Comparison of ENCODE assay signal across 8 cellular contexts in genomic region chr12:12608557-12608957, GRCh38. TPM values are rescaled to one million over a fixed set of nuclear protein-coding genes. Genes with fewer than 3 reads are reported as not detected.
DNase-seq lines count a peak whose midpoint lies in the region; ATAC-seq and TF ChIP-seq lines count a peak whose summit lies in the region.

No MANE protein-coding gene starts in this region.

- peaks cover 4 to 6% of the 10 kb centered on the region in 2 experiments; a peak in 2 of 4 replicates for H3K4me1 ChIP-seq in SK-N-SH (ENCODE audit: control insufficient read depth in 1 of 2, insufficient read depth in 2 of 2, low read depth in 1 of 2, low read length in 1 of 2)

- no peak overlapping the region for H3K9ac ChIP-seq in SK-N-SH

- H3K27ac Mint-ChIP-seq in WTC11 = 0 out of 2 replicates have a peak overlapping the region, but pooled peaks have one; percentile 1
- H3K27ac Mint-ChIP-seq in mesothelial cell of epicardium = peak overlapping the region; percentile 3

- TF ChIP-seq RAD21 in SK-N-SH (IDR thresholded peaks at IDR 0.05; ENCODE audit: low read length) = peak; percentile 51

- POLR2A ChIA-PET in SK-N-SH (lab: Yijun Ruan, JAX) = no interaction called here
- POLR2A ChIA-PET in WTC11 (lab: Charles Lee) = interaction anchor here (0.7 kb wide), 1 partner anchor 330 kb away, joined by 3 read pairs; no protein-coding TSS in a partner anchor

- H3K36me3 Mint-ChIP-seq in WTC11 = 0 out of 2 replicates have a peak, but pooled peaks cover under 1% of the 10 kb centered on the region
- no peaks in the 10 kb centered on the region for H3K36me3 Mint-ChIP-seq in mesothelial cell of epicardium

- H2AFZ ChIP-seq in SK-N-SH (ENCODE audit: low read depth) = no peak overlapping the region

- H3K27me3 Mint-ChIP-seq in WTC11 (ENCODE audit: low read depth) (no peaks in the 10 kb centered on the region), mesothelial cell of epicardium (ENCODE audit: low read depth) (no peaks in the 10 kb centered on the region)

- H3K9me3 Mint-ChIP-seq in WTC11 = no peaks in the 10 kb centered on the region
- no peaks in the 10 kb centered on the region for H3K9me3 Mint-ChIP-seq in mesothelial cell of epicardium

- no peak overlapping the region for H3K27ac ChIP-seq in SK-N-SH (ENCODE audit: low read depth in 2 of 2, low read length in 1 of 2)

- no peaks in the 10 kb centered on the region for H4K20me1 ChIP-seq in SK-N-SH (ENCODE audit: insufficient read depth)

- no peak overlapping the region for H3K4me3 Mint-ChIP-seq in WTC11
- H3K4me3 Mint-ChIP-seq in mesothelial cell of epicardium = no peak overlapping the region

- TF ChIP-seq CTCF in SK-N-SH (IDR thresholded peaks at IDR 0.05) = no peak; the same call in 1 of the 2 replicates
- TF ChIP-seq CTCF in WTC11 (IDR thresholded peaks at IDR 0.05) = no peak
- no peak for TF ChIP-seq CTCF in mesothelial cell of epicardium (IDR thresholded peaks at IDR 0.05; ENCODE audit: unreplicated experiment)

- DNase-seq in SK-N-SH = no peak
- no peak for DNase-seq in WTC11 (ENCODE audit: low spot score)
- no peak for DNase-seq in mesothelial cell of epicardium (ENCODE audit: low spot score in 2 of 2, unreplicated experiment in 2 of 2)
- no peak for DNase-seq in NK-92 treated with Interleukin-12 subunit alpha and Interleukin-12 subunit beta, amount 100 ng/mL, for 24 hours (lab: John Stamatoyannopoulos, UW)
- no peak for DNase-seq in DMS79 treated with DMSO at 0.1 percent for 48 hours (lab: John Stamatoyannopoulos, UW)

- H3F3A ChIP-seq in SK-N-SH (replicated peaks; ENCODE audit: insufficient read depth) = peaks cover 13% of the 10 kb centered on the region

- 100% methylated on average over 1 of the region's 1 CpG for WGBS in SK-N-SH (ENCODE audit: low lambda C conversion rate)

- no peak overlapping the region for H3K4me2 ChIP-seq in SK-N-SH

- H3K4me1 Mint-ChIP-seq in WTC11 = peaks cover 33% of the 10 kb centered on the region
- H3K4me1 Mint-ChIP-seq in mesothelial cell of epicardium = peaks cover 32% of the 10 kb centered on the region

- ATAC-seq in SK-N-SH treated with all-trans-retinoic acid at 6 μM for 48 hours = no peak
- ATAC-seq in HG02885 (IDR thresholded peaks at IDR 0.05; ENCODE audit: poor library complexity, unreplicated experiment) = peak; percentile 20
- no peak for ATAC-seq in WTC11
- no peak for ATAC-seq in GM21723 (IDR thresholded peaks at IDR 0.05; ENCODE audit: unreplicated experiment)

- CTCF ChIA-PET in SK-N-SH (lab: Yijun Ruan, JAX) = no interaction called here
- CTCF ChIA-PET in WTC11 (lab: Charles Lee) = interaction anchor here (0.6 kb wide), 2 partner anchors 23 to 44 kb away, joined by 3 read pairs; no protein-coding TSS in a partner anchor

- no peaks in the 10 kb centered on the region for H3K9me2 ChIP-seq in SK-N-SH

- no peaks in the 10 kb centered on the region for H3K9me3 ChIP-seq in SK-N-SH

- H3K79me2 ChIP-seq in SK-N-SH (ENCODE audit: insufficient read depth) = peaks cover 13% of the 10 kb centered on the region; the same call in 1 of the 2 replicates

- H3K27me3 ChIP-seq in SK-N-SH (ENCODE audit: insufficient read depth) = no peaks in the 10 kb centered on the region

- H3K4me3 ChIP-seq in SK-N-SH (ENCODE audit: low read depth in 2 of 2, low read length in 1 of 2) = no peak overlapping the region

- no peaks in the 10 kb centered on the region for H3K36me3 ChIP-seq in SK-N-SH (replicated peaks in 1 of 2; ENCODE audit: control insufficient read depth in 1 of 2, insufficient read depth in 2 of 2, low read length in 1 of 2)

- no peak for TF ChIP-seq EP300 in SK-N-SH (IDR thresholded peaks at IDR 0.05; ENCODE audit: borderline replicate concordance in 1 of 2, low read depth in 1 of 2, low read length in 1 of 2)

TF ChIP-seq in SK-N-SH, 30 proteins besides CTCF, POLR2A, EP300 and RAD21 (continues in another document):
- TF ChIP-seq, protein P1, sequence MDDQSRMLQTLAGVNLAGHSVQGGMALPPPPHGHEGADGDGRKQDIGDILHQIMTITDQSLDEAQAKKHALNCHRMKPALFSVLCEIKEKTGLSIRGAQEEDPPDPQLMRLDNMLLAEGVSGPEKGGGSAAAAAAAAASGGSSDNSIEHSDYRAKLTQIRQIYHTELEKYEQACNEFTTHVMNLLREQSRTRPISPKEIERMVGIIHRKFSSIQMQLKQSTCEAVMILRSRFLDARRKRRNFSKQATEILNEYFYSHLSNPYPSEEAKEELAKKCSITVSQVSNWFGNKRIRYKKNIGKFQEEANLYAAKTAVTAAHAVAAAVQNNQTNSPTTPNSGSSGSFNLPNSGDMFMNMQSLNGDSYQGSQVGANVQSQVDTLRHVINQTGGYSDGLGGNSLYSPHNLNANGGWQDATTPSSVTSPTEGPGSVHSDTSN (IDR thresholded peaks at IDR 0.05) = no peak
- no peak for TF ChIP-seq POLR2AphosphoS5 (IDR thresholded peaks at IDR 0.05; ENCODE audit: low read depth, low read length)
- no peak for TF ChIP-seq EZH2phosphoT487 (IDR thresholded peaks at IDR 0.05; ENCODE audit: borderline replicate concordance, low read depth)
- TF ChIP-seq TCF12 (IDR thresholded peaks at IDR 0.05) = no peak
- TF ChIP-seq SMC3 (IDR thresholded peaks at IDR 0.05; ENCODE audit: low read depth, low read length) = no peak; the same call in 1 of the 2 replicates
- no peak for TF ChIP-seq MAX (IDR thresholded peaks at IDR 0.05; ENCODE audit: low read depth)
- no peak for TF ChIP-seq RFX5 (IDR thresholded peaks at IDR 0.05; ENCODE audit: low read length)
- TF ChIP-seq FOXJ3 (CRISPR knock-in tag; IDR thresholded peaks at IDR 0.05) = no peak
- TF ChIP-seq FOXM1 (IDR thresholded peaks at IDR 0.05; ENCODE audit: low read depth) = no peak

TF ChIP-seq in SK-N-SH treated with all-trans-retinoic acid at 6 μM for 48 hours, 23 proteins besides CTCF, POLR2A, EP300 and RAD21 (continues in another document):
- no peak for TF ChIP-seq ESRRG (CRISPR knock-in tag; IDR thresholded peaks at IDR 0.05)
- TF ChIP-seq TCF4 (CRISPR knock-in tag; IDR thresholded peaks at IDR 0.05; ENCODE audit: borderline replicate concordance) = no peak
- TF ChIP-seq PATZ1 (CRISPR knock-in tag; IDR thresholded peaks at IDR 0.05; ENCODE audit: borderline replicate concordance) = no peak
- TF ChIP-seq BACH2 (CRISPR knock-in tag; IDR thresholded peaks at IDR 0.05; ENCODE audit: borderline replicate concordance) = no peak
- no peak for TF ChIP-seq PPARA (CRISPR knock-in tag; IDR thresholded peaks at IDR 0.05; ENCODE audit: borderline replicate concordance)

TF ChIP-seq in WTC11, 78 proteins besides CTCF, POLR2A, EP300 and RAD21:
- TF ChIP-seq JAZF1 (CRISPR knock-in tag; IDR thresholded peaks at IDR 0.05) (no peak), USF1 (CRISPR knock-in tag; IDR thresholded peaks at IDR 0.05) (no peak), NR2C2 (CRISPR knock-in tag; IDR thresholded peaks at IDR 0.05) (no peak), ZNF121 (CRISPR knock-in tag; IDR thresholded peaks at IDR 0.05) (no peak), JUN (CRISPR knock-in tag; IDR thresholded peaks at IDR 0.05) (no peak), ZNF671 (CRISPR knock-in tag; IDR thresholded peaks at IDR 0.05) (no peak), ZNF317 (CRISPR knock-in tag; IDR thresholded peaks at IDR 0.05; ENCODE audit: borderline replicate concordance, low read depth) (no peak), ELF4 (CRISPR knock-in tag; IDR thresholded peaks at IDR 0.05; ENCODE audit: low read depth) (no peak), GTF2I (CRISPR knock-in tag; conservative IDR thresholded peaks at IDR 0.05) (no peak), GRHL2 (CRISPR knock-in tag; IDR thresholded peaks at IDR 0.05; ENCODE audit: insufficient replicate concordance, severe bottlenecking) (no peak), SMAD3 (CRISPR knock-in tag; IDR thresholded peaks at IDR 0.05; ENCODE audit: borderline replicate concordance) (no peak), FOXP1 (CRISPR knock-in tag; IDR thresholded peaks at IDR 0.05; ENCODE audit: borderline replicate concordance) (no peak), ZNF416 (CRISPR knock-in tag; IDR thresholded peaks at IDR 0.05) (no peak), ATF1 (CRISPR knock-in tag; IDR thresholded peaks at IDR 0.05) (no peak), EMX1 (CRISPR knock-in tag; IDR thresholded peaks at IDR 0.05) (no peak), RELA (CRISPR knock-in tag; IDR thresholded peaks at IDR 0.05; ENCODE audit: borderline replicate concordance) (no peak), TCF7 (CRISPR knock-in tag; IDR thresholded peaks at IDR 0.05; ENCODE audit: low read depth) (no peak), GABPB1 (CRISPR knock-in tag; IDR thresholded peaks at IDR 0.05) (no peak)
- TF ChIP-seq, protein P2, sequence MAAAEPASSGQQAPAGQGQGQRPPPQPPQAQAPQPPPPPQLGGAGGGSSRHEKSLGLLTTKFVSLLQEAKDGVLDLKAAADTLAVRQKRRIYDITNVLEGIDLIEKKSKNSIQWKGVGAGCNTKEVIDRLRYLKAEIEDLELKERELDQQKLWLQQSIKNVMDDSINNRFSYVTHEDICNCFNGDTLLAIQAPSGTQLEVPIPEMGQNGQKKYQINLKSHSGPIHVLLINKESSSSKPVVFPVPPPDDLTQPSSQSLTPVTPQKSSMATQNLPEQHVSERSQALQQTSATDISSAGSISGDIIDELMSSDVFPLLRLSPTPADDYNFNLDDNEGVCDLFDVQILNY (CRISPR knock-in tag; IDR thresholded peaks at IDR 0.05) = no peak

RNA-seq across cellular contexts. Expression of gene CREBL2, which starts 3.1 kb away (rescaled TPM):
- polyA plus RNA-seq in SK-N-SH (2012; rRNA removed) = 12.6 and 16.2 TPM in 2 replicates
- 20.2 and 20.7 TPM in 2 replicates for polyA plus RNA-seq in SK-N-SH (2012; cell fraction: cytosol; rRNA removed)
- 4.0 and 6.7 TPM in 2 replicates for polyA plus RNA-seq in SK-N-SH (2012; cell fraction: nucleus; rRNA removed)
- total RNA-seq in WTC11 (2021) (17.3 to 19.0 TPM (median 18.9 TPM) in 3 replicates), mesothelial cell of epicardium (7.9 to 8.5 TPM (median 8.0 TPM) in 3 replicates)

RNA-seq across cellular contexts. Expression of gene DUSP16, which starts 45.9 kb away (rescaled TPM):
- 7.1 and 8.5 TPM in 2 replicates for polyA plus RNA-seq in SK-N-SH (2012; rRNA removed)
- polyA plus RNA-seq in SK-N-SH (2012; cell fraction: cytosol; rRNA removed) = 8.6 and 9.8 TPM in 2 replicates
- polyA plus RNA-seq in SK-N-SH (2012; cell fraction: nucleus; rRNA removed) = 5.0 and 7.1 TPM in 2 replicates
- 51.9 to 52.5 TPM (median 52.4 TPM) in 3 replicates for total RNA-seq in WTC11 (2021)
- 31.4 to 31.9 TPM (median 31.5 TPM) in 3 replicates for total RNA-seq in mesothelial cell of epicardium
